17 cellular contexts compared by ENCODE assay signal in genomic region chr19:14342809-14343208, GRCh38. TPM values are rescaled to one million over a fixed set of nuclear protein-coding genes. Genes with fewer than 3 reads are reported as not detected.
DNase-seq lines count a peak whose midpoint lies in the region; ATAC-seq, FAIRE-seq and TF ChIP-seq lines count a peak whose summit lies in the region.
"Had no signal": no experiment of that assay in that cellular context is flagged by ENCODE, and none has a peak within 500 bp of the region (broad histone marks: within the 10 kb centered on the region; RNA-seq: fewer than 3 reads in every experiment).

No MANE protein-coding gene starts in this region.

- intact Hi-C loops in HepG2 (cut with micrococcal nuclease; ENCODE audit: unreplicated experiment) (no loop called here), right lobe of liver (cut with DNase I) (no loop called here)

- peaks cover 5% of the 10 kb centered on the region for H3K27me3 Mint-ChIP-seq in WTC11 (ENCODE audit: low read depth)
- H3K27me3 Mint-ChIP-seq in activated CD4-positive, alpha-beta memory T cell treated with anti-CD3 and anti-CD28 coated beads, Interleukin-2, amount 10 ng/mL, durations not matched to agents 7 days and 5 days: no peaks in the 10 kb centered on the region
- H3K27me3 Mint-ChIP-seq: IgD-negative memory B cell had no signal

- H3K36me3 Mint-ChIP-seq in WTC11: no peaks in the 10 kb centered on the region
- H3K36me3 Mint-ChIP-seq in activated CD4-positive, alpha-beta memory T cell treated with anti-CD3 and anti-CD28 coated beads, Interleukin-2, amount 10 ng/mL, durations not matched to agents 7 days and 5 days (ENCODE audit: low read depth): no peaks in the 10 kb centered on the region
- H3K36me3 Mint-ChIP-seq: CD4-positive, CD25-positive, alpha-beta regulatory T cell had no signal

- H3K9me3 ChIP-seq in HepG2 (ENCODE audit: low read length) (no peaks in the 10 kb centered on the region), right lobe of liver (no peaks in the 10 kb centered on the region), mucosa of rectum (ENCODE audit: control insufficient read depth in 2 of 2, low read length in 2 of 2) (no peaks in the 10 kb centered on the region)
- H3K9me3 ChIP-seq: BLaER1 treated with 17β-estradiol and CSF1 and Interleukin-3, amounts not matched to agents 10 nM and 100 nM had no signal

- in situ Hi-C loops in HepG2 (cut with HindIII; ENCODE audit: extremely low pct_ligation_motif_present, low pct_unique_long_range_greater_than_20kb): no loop called here

- FAIRE-seq in HepG2 (lab: Jason Lieb, UNC): no peak
- FAIRE-seq: G401.6, GM12891 had no signal

- TF ChIP-seq POLR2A in HepG2 (IDR thresholded peaks at IDR 0.05; ENCODE audit: insufficient read depth in 1 of 2, low read depth in 2 of 2, low read length in 2 of 2) (no peak), right lobe of liver (IDR thresholded peaks at IDR 0.05) (no peak)

- 8% methylated on average over 8 of the region's 9 CpGs for WGBS in HepG2 (ENCODE audit: low lambda C conversion rate)
- 84% methylated on average over 8 of the region's 9 CpGs for WGBS in right lobe of liver (ENCODE audit: insufficient coverage, low coverage, low lambda C conversion rate, missing lambda C conversion rate)

- peaks cover 5% of the 10 kb centered on the region; the same call in 1 of the 2 replicates for H3K4me1 Mint-ChIP-seq in WTC11
- H3K4me1 Mint-ChIP-seq in activated CD4-positive, alpha-beta memory T cell treated with anti-CD3 and anti-CD28 coated beads, Interleukin-2, amount 10 ng/mL, durations not matched to agents 7 days and 5 days: no peaks in the 10 kb centered on the region

- H3K27me3 ChIP-seq in HepG2 (ENCODE audit: control insufficient read depth in 1 of 2, insufficient read depth in 2 of 2, low read length in 2 of 2) (peaks cover 2 to 7% of the 10 kb centered on the region in 2 experiments; a peak in 3 of 5 replicates), right lobe of liver (no peaks in the 10 kb centered on the region), mucosa of rectum (ENCODE audit: control insufficient read depth in 2 of 2, insufficient read depth in 2 of 2, low read length in 2 of 2) (no peaks in the 10 kb centered on the region)
- H3K27me3 ChIP-seq: BLaER1 treated with 17β-estradiol and CSF1 and Interleukin-3, amounts not matched to agents 10 nM and 100 nM had no signal

- no peaks in the 10 kb centered on the region for H3K79me2 ChIP-seq in HepG2 (ENCODE audit: insufficient read depth, low read length)

- TF ChIP-seq EP300 in HepG2 (IDR thresholded peaks at IDR 0.05; ENCODE audit: low read depth in 2 of 2, low read length in 2 of 2) (no peak), HepG2 (CRISPR knock-in tag; IDR thresholded peaks at IDR 0.05; ENCODE audit: borderline replicate concordance) (no peak)

- no peak overlapping the region for H3K9ac ChIP-seq in HepG2 (ENCODE audit: insufficient read depth, low read depth, low read length)
- H3K9ac ChIP-seq in mucosa of rectum (ENCODE audit: low read depth in 1 of 2, low read length in 2 of 2): no peak overlapping the region
- H3K9ac ChIP-seq: KMS-11 had no signal

- DNase-seq in HepG2 (ENCODE audit: low spot score) (no peak), right lobe of liver (no peak), WTC11 (ENCODE audit: low spot score) (peak; percentile 29), foreskin fibroblast (no peak), NCI-H526 (lab: John Stamatoyannopoulos, UW) (no peak)
- DNase-seq in activated CD4-positive, alpha-beta memory T cell treated with anti-CD3 and anti-CD28 coated beads, Interleukin-2, amount 10 ng/mL, durations not matched to agents 7 days and 5 days: no peak
- DNase-seq: 8988T; AML-193; Calu3; CD4-positive, CD25-positive, alpha-beta regulatory T cell; DMS 273 treated with DMSO at 0.1 percent for 48 hours had no signal

- H3K27ac ChIP-seq in HepG2 (ENCODE audit: extremely low read length, insufficient read depth, low read length) (no peak overlapping the region), right lobe of liver (no peak overlapping the region), mucosa of rectum (ENCODE audit: low read depth in 2 of 2, low read length in 2 of 2) (peak overlapping the region; percentile 86)
- H3K27ac ChIP-seq: BLaER1 treated with 17β-estradiol and CSF1 and Interleukin-3, amounts not matched to agents 10 nM and 100 nM; KMS-11 had no signal

- H3K4me3 ChIP-seq in HepG2 (replicated peaks in 1 of 3; ENCODE audit: insufficient read depth in 1 of 3, low read depth in 2 of 3, low read length in 3 of 3): no peak overlapping the region
- H3K4me3 ChIP-seq in right lobe of liver: no peak overlapping the region
- H3K4me3 ChIP-seq in mucosa of rectum (ENCODE audit: low read length in 2 of 2): no peak overlapping the region
- H3K4me3 ChIP-seq in foreskin fibroblast (ENCODE audit: low read depth in 1 of 2, low read length in 2 of 2): no peak overlapping the region
- H3K4me3 ChIP-seq: BLaER1 treated with 17β-estradiol and CSF1 and Interleukin-3, amounts not matched to agents 10 nM and 100 nM had no signal

- CTCF ChIA-PET in HepG2 (lab: Yijun Ruan, JAX; ENCODE audit: low intra/inter-chr PET ratio, low total read pairs) (no interaction called here), WTC11 (lab: Charles Lee) (no interaction called here)
- CTCF ChIA-PET in activated CD4-positive, alpha-beta memory T cell treated with anti-CD3 and anti-CD28 coated beads, Interleukin-2, amount 10 ng/mL, durations not matched to agents 7 days and 5 days (lab: Charles Lee): interaction anchor here (0.5 kb wide), 1 partner anchor 456 kb away, joined by 3 read pairs; no protein-coding TSS in a partner anchor

- H3K4me1 ChIP-seq in HepG2 (ENCODE audit: insufficient read depth, low read length) (no peaks in the 10 kb centered on the region), right lobe of liver (no peaks in the 10 kb centered on the region), mucosa of rectum (ENCODE audit: control insufficient read depth in 2 of 2, insufficient read depth in 2 of 2, low read length in 2 of 2) (peaks cover 0 to 10% of the 10 kb centered on the region in 2 donors)

- TF ChIP-seq RAD21 in HepG2 (CRISPR knock-in tag; IDR thresholded peaks at IDR 0.05): no peak

- no peak for ATAC-seq in HepG2
- no peak for ATAC-seq in right lobe of liver
- ATAC-seq in WTC11: peak; percentile 57; the same call in 1 of the 2 replicates

- H3K36me3 ChIP-seq in HepG2 (replicated peaks in 1 of 2; ENCODE audit: control insufficient read depth in 1 of 2, insufficient read depth in 2 of 2, low read length in 2 of 2) (no peaks in the 10 kb centered on the region), right lobe of liver (no peaks in the 10 kb centered on the region), mucosa of rectum (ENCODE audit: control insufficient read depth in 2 of 2, insufficient read depth in 2 of 2, low read length in 2 of 2) (no peaks in the 10 kb centered on the region)
- H3K36me3 ChIP-seq: BLaER1 treated with 17β-estradiol and CSF1 and Interleukin-3, amounts not matched to agents 10 nM and 100 nM had no signal

- no peak overlapping the region for H3K27ac Mint-ChIP-seq in WTC11
- no peak overlapping the region for H3K27ac Mint-ChIP-seq in activated CD4-positive, alpha-beta memory T cell treated with anti-CD3 and anti-CD28 coated beads, Interleukin-2, amount 10 ng/mL, durations not matched to agents 7 days and 5 days
- H3K27ac Mint-ChIP-seq: CD4-positive, CD25-positive, alpha-beta regulatory T cell; IgD-negative memory B cell had no signal

- 0 out of 2 replicates have a peak, but pooled peaks have one; percentile 15 for TF ChIP-seq CTCF in HepG2 (CRISPR knock-in tag; IDR thresholded peaks at IDR 0.05)
- TF ChIP-seq CTCF in right lobe of liver (IDR thresholded peaks at IDR 0.05): no peak
- no peak for TF ChIP-seq CTCF in WTC11 (IDR thresholded peaks at IDR 0.05)
- TF ChIP-seq CTCF in foreskin fibroblast (IDR thresholded peaks at IDR 0.05; ENCODE audit: low read depth, low read length): no peak

- no peak overlapping the region for H2AFZ ChIP-seq in HepG2 (ENCODE audit: low read length)

- no peaks in the 10 kb centered on the region for H4K20me1 ChIP-seq in HepG2 (ENCODE audit: insufficient read depth, low read length)
- H4K20me1 ChIP-seq: BLaER1 treated with 17β-estradiol and CSF1 and Interleukin-3, amounts not matched to agents 10 nM and 100 nM had no signal

- POLR2A ChIA-PET in HepG2 (lab: Yijun Ruan, JAX) (no interaction called here), WTC11 (lab: Charles Lee) (no interaction called here)
- POLR2A ChIA-PET in activated CD4-positive, alpha-beta memory T cell treated with anti-CD3 and anti-CD28 coated beads, Interleukin-2, amount 10 ng/mL, durations not matched to agents 7 days and 5 days (lab: Charles Lee): no interaction called here

- no peak overlapping the region for H3K4me2 ChIP-seq in HepG2 (ENCODE audit: low read depth, low read length)
- H3K4me2 ChIP-seq: KMS-11 had no signal

- no peaks in the 10 kb centered on the region for H3K9me3 Mint-ChIP-seq in WTC11
- H3K9me3 Mint-ChIP-seq in activated CD4-positive, alpha-beta memory T cell treated with anti-CD3 and anti-CD28 coated beads, Interleukin-2, amount 10 ng/mL, durations not matched to agents 7 days and 5 days: no peaks in the 10 kb centered on the region
- H3K9me3 Mint-ChIP-seq: CD4-positive, CD25-positive, alpha-beta regulatory T cell; IgD-negative memory B cell had no signal

- no TSS peak for BruUV-seq in HepG2 (replicated peaks; lab: Mats Ljungman, UMichigan)

- no peak overlapping the region for H3K4me3 Mint-ChIP-seq in WTC11
- H3K4me3 Mint-ChIP-seq in activated CD4-positive, alpha-beta memory T cell treated with anti-CD3 and anti-CD28 coated beads, Interleukin-2, amount 10 ng/mL, durations not matched to agents 7 days and 5 days: no peak overlapping the region
- H3K4me3 Mint-ChIP-seq: CD4-positive, CD25-positive, alpha-beta regulatory T cell; IgD-negative memory B cell had no signal

RNA-seq across cellular contexts. Expression of gene ADGRE5, which starts 38.4 kb away (rescaled TPM):
- total RNA-seq in HepG2 (2016; rRNA removed; fragmentation: Illumina TruSeq; extraction: Trizol) (1.3 and 2.0 TPM in 2 replicates), right lobe of liver (10 to 100 TPM in 5 of 6 experiments, 1 to 10 TPM in 1; 7.9 to 21.5 (median 15.3) TPM), WTC11 (2021) (3.2 to 4.0 TPM (median 3.9 TPM) in 3 replicates)
- total RNA-seq in HepG2 (2016; cell fraction: cytosol; rRNA removed; fragmentation: Illumina TruSeq; extraction: Trizol; ENCODE audit: low read depth): 0.40 and 0.44 TPM in 2 replicates
- 0.91 and 2.6 TPM in 2 replicates for total RNA-seq in HepG2 (2016; cell fraction: insoluble cytoplasmic fraction; rRNA removed; fragmentation: Illumina TruSeq; extraction: Trizol)
- 0.79 and 1.5 TPM in 2 replicates for total RNA-seq in HepG2 (2016; cell fraction: membrane; rRNA removed; fragmentation: Illumina TruSeq; extraction: Trizol)
- 3.3 and 3.7 TPM in 2 replicates for total RNA-seq in HepG2 (2016; cell fraction: nucleus; rRNA removed; fragmentation: Illumina TruSeq; extraction: Trizol)
- polyA plus RNA-seq in HepG2 (2011; rRNA removed): 1.8 and 2.5 TPM in 2 replicates
- 1.4 and 1.8 TPM in 2 replicates for polyA plus RNA-seq in HepG2 (2011; cell fraction: cytosol; rRNA removed)
- polyA plus RNA-seq in HepG2 (2011; cell fraction: nucleus; rRNA removed): 3.9 and 4.1 TPM in 2 replicates
- 1.7 and 2.4 TPM in 2 replicates for polyA plus RNA-seq in HepG2 (2012)
- 0.36 and 0.60 TPM in 2 replicates for polyA plus RNA-seq in HepG2 (2016; cell fraction: cytosol; fragmentation: Illumina TruSeq; extraction: Trizol; ENCODE audit: low read depth)
- 0.71 and 0.82 TPM in 2 replicates for polyA plus RNA-seq in HepG2 (2016; cell fraction: insoluble cytoplasmic fraction; fragmentation: Illumina TruSeq; extraction: Trizol; ENCODE audit: low read depth)
- polyA plus RNA-seq in HepG2 (2016; cell fraction: membrane; fragmentation: Illumina TruSeq; extraction: Trizol; ENCODE audit: low read depth): 0.50 and 0.76 TPM in 2 replicates
- polyA plus RNA-seq in HepG2 (2016; cell fraction: nucleus; fragmentation: Illumina TruSeq; extraction: Trizol; ENCODE audit: insufficient read depth, low read depth): 3.5 and 7.3 TPM in 2 replicates
- polyA minus RNA-seq in HepG2 (2011; rRNA and poly(A)+ RNA removed; ENCODE audit: low replicate concordance): 4.6 and 72.7 TPM in 2 replicates
- 1.7 and 2.8 TPM in 2 replicates for polyA minus RNA-seq in HepG2 (2011; cell fraction: cytosol; rRNA and poly(A)+ RNA removed)
- polyA minus RNA-seq in HepG2 (2011; cell fraction: nucleus; rRNA and poly(A)+ RNA removed): 1.6 and 1.8 TPM in 2 replicates
- total RNA-seq in activated CD4-positive, alpha-beta memory T cell treated with anti-CD3 and anti-CD28 coated beads, Interleukin-2, amount 10 ng/mL, durations not matched to agents 7 days and 5 days: 100 to 1,000 TPM; 293 to 299 TPM

Comparison
In these comparisons a context has a peak if more than half of its experiments do, and no peak if none do; other contexts are left out.
1. H3K27ac ChIP-seq: peak in mucosa of rectum (2 of 2); none in HepG2 (single experiment) and right lobe of liver (0 of 3).
2. RNA of gene ADGRE5, which starts 38.4 kb away (total RNA-seq): 293 to 299 TPM in activated CD4-positive, alpha-beta memory T cell treated with anti-CD3 and anti-CD28 coated beads, Interleukin-2, amount 10 ng/mL, durations not matched to agents 7 days and 5 days; 7.9 to 21.5 TPM in right lobe of liver, 3.2 to 4.0 TPM in WTC11 and 0.40 to 3.7 TPM in HepG2; every median in the first group is over 10 times any median in the second.
3. Of the 50 proteins assayed by ChIP-seq in both HepG2 and WTC11: peak only in HepG2: CTCF; only in WTC11: none; in both: none; in neither: 49.